ENCODE assay signal across 24 cellular contexts in genomic region chr1:19922015-19922688, GRCh38. TPM values are rescaled to one million over a fixed set of nuclear protein-coding genes. Genes with fewer than 3 reads are reported as not detected.
DNase-seq lines count a peak whose midpoint lies in the region; ATAC-seq and TF ChIP-seq lines count a peak whose summit lies in the region.
"Had no signal": no experiment of that assay in that cellular context is flagged by ENCODE, and none has a peak within 500 bp of the region (broad histone marks: within the 10 kb centered on the region; RNA-seq: fewer than 3 reads in every experiment).

No MANE protein-coding gene starts in this region.

- CTCF ChIA-PET in Calu3 (lab: Charles Lee): no interaction called here

- WGBS in endodermal cell (ENCODE audit: insufficient coverage in 1 of 2, insufficient read length in 1 of 2), 2 experiments: 78 to 90% methylated on average over 4 to 17 of the region's 17 CpGs
- 24 to 38% methylated on average over 8 to 17 of the region's 17 CpGs for WGBS in body of pancreas, 2 donors

- intact Hi-C loops in Calu3 (cut with micrococcal nuclease; ENCODE audit: unreplicated experiment): no loop called here
- intact Hi-C loops in body of pancreas (cut with DNase I): no loop called here

- peaks cover 49% of the 10 kb centered on the region for H3K4me1 Mint-ChIP-seq in Calu3 (ENCODE audit: low read depth, unreplicated experiment)
- peaks cover 2% of the 10 kb centered on the region for H3K4me1 Mint-ChIP-seq in endodermal cell

- H3K36me3 Mint-ChIP-seq in Calu3 (ENCODE audit: insufficient read depth, unreplicated experiment) (peaks cover 12% of the 10 kb centered on the region), endodermal cell (ENCODE audit: low read depth) (no peaks in the 10 kb centered on the region)
- H3K36me3 Mint-ChIP-seq: CD8-positive, alpha-beta memory T cell; T-cell had no signal

- H3K27me3 ChIP-seq in endodermal cell (ENCODE audit: control insufficient read depth, insufficient read depth, low read length, poor library complexity, severe bottlenecking): no peaks in the 10 kb centered on the region
- H3K27me3 ChIP-seq in body of pancreas: no peaks in the 10 kb centered on the region
- H3K27me3 ChIP-seq: MG63 had no signal

- H3K27me3 Mint-ChIP-seq in Calu3 (ENCODE audit: unreplicated experiment) (no peaks in the 10 kb centered on the region), endodermal cell (ENCODE audit: insufficient read depth) (peaks cover 4% of the 10 kb centered on the region)

- no peak overlapping the region for H3K9ac ChIP-seq in endodermal cell (ENCODE audit: extremely low read depth, low read length, poor library complexity, severe bottlenecking)
- H3K9ac ChIP-seq: KMS-11, SK-N-SH had no signal

- H3K36me3 ChIP-seq in endodermal cell (ENCODE audit: control insufficient read depth, insufficient read depth, low read length) (no peaks in the 10 kb centered on the region), body of pancreas (replicated peaks in 1 of 2; ENCODE audit: insufficient read depth in 1 of 2, low read depth in 2 of 2) (no peaks in the 10 kb centered on the region)
- H3K36me3 ChIP-seq: MG63 had no signal

- DNase-seq in CMK (ENCODE audit: low read depth): peak; percentile 22
- DNase-seq in Calu3: no peak
- DNase-seq in NCI-H2196 treated with DMSO at 0.1 percent for 48 hours (lab: John Stamatoyannopoulos, UW; ENCODE audit: unreplicated experiment): peak; percentile 30
- DNase-seq in endodermal cell: peak; percentile 53
- DNase-seq in body of pancreas: no peak
- DNase-seq in midbrain (lab: John Stamatoyannopoulos, UW): no peak
- DNase-seq: ACHN; C1 segment of cervical spinal cord; CD8-positive, alpha-beta memory T cell; DMS 273 treated with DMSO at 0.1 percent for 48 hours; EL; GOT3; MG63; NCI-H1048; NCI-H446 treated with DMSO at 0.1 percent for 48 hours; NCI-H748 treated with DMSO at 0.1 percent for 48 hours; OCI-M1; SK-N-SH; T-cell had no signal

- TF ChIP-seq CTCF in Calu3 (IDR thresholded peaks at IDR 0.05; ENCODE audit: unreplicated experiment) (no peak), endodermal cell (conservative IDR thresholded peaks at IDR 0.05) (peak; percentile 11), body of pancreas (IDR thresholded peaks at IDR 0.05) (no peak)

- H3K27ac Mint-ChIP-seq in Calu3 (ENCODE audit: unreplicated experiment) (peak overlapping the region; percentile 63), endodermal cell (no peak overlapping the region)
- H3K27ac Mint-ChIP-seq: CD8-positive, alpha-beta memory T cell; T-cell had no signal

- H3K4me3 ChIP-seq in endodermal cell (ENCODE audit: low read length) (no peak overlapping the region), body of pancreas (no peak overlapping the region)
- H3K4me3 ChIP-seq: GM12878, MG63 had no signal

- H3K9me3 Mint-ChIP-seq in Calu3 (ENCODE audit: low read depth, unreplicated experiment): no peaks in the 10 kb centered on the region
- H3K9me3 Mint-ChIP-seq in endodermal cell: peaks cover 7% of the 10 kb centered on the region
- H3K9me3 Mint-ChIP-seq: CD8-positive, alpha-beta memory T cell; T-cell had no signal

- H3K9me3 ChIP-seq in endodermal cell (ENCODE audit: control insufficient read depth, low read length) (no peaks in the 10 kb centered on the region), body of pancreas (no peaks in the 10 kb centered on the region)
- H3K9me3 ChIP-seq: MG63, SK-N-SH had no signal

- no TSS peak for BruUV-seq in Calu3 (replicated peaks; lab: Mats Ljungman, UMichigan)

- ATAC-seq in GM21360 (IDR thresholded peaks at IDR 0.05; ENCODE audit: unreplicated experiment): no peak
- no peak for ATAC-seq in body of pancreas
- ATAC-seq in HG02938 (IDR thresholded peaks at IDR 0.05; ENCODE audit: unreplicated experiment): no peak
- ATAC-seq: GM12878, T-cell had no signal

- H3K27ac ChIP-seq in endodermal cell (ENCODE audit: low read depth, low read length) (no peak overlapping the region), body of pancreas (no peak overlapping the region)
- H3K27ac ChIP-seq: KMS-11 had no signal

- H3K4me1 ChIP-seq in endodermal cell (ENCODE audit: control insufficient read depth, insufficient read depth, low read length) (no peaks in the 10 kb centered on the region), body of pancreas (no peaks in the 10 kb centered on the region)

- no peak overlapping the region for H3K4me3 Mint-ChIP-seq in Calu3 (ENCODE audit: low read depth, unreplicated experiment)
- H3K4me3 Mint-ChIP-seq in endodermal cell: no peak overlapping the region
- H3K4me3 Mint-ChIP-seq: T-cell had no signal

- no peak for TF ChIP-seq POLR2A in body of pancreas (IDR thresholded peaks at IDR 0.05)

RNA-seq across cellular contexts. Expression of gene PLA2G2E, which starts 1.3 kb away (rescaled TPM):
- total RNA-seq in Calu3 (2022): not detected in 2 replicates
- not detected for total RNA-seq in endodermal cell
- not detected for polyA plus RNA-seq in endodermal cell (2013, experiment 1 of 2)
- polyA plus RNA-seq in endodermal cell (2013, experiment 2 of 2): not detected
- total RNA-seq in body of pancreas: not detected
- total RNA-seq: CD8-positive, alpha-beta memory T cell; GM12878; RPMI7951; T-cell had no signal
- polyA plus RNA-seq: CD8-positive, alpha-beta memory T cell; GM12878; SK-N-SH had no signal

RNA-seq across cellular contexts. Expression of gene OTUD3, which starts 40.0 kb away (rescaled TPM):
- total RNA-seq in Calu3 (2022) (7.4 and 14.7 TPM in 2 replicates), endodermal cell (10 to 100 TPM; 14.5 to 25.0 TPM), body of pancreas (1 to 10 TPM; 3.6 to 4.9 TPM)
- polyA plus RNA-seq in endodermal cell (2013, experiment 1 of 2): 11.9 TPM
- 11.5 TPM for polyA plus RNA-seq in endodermal cell (2013, experiment 2 of 2)

RNA-seq across cellular contexts. Expression of gene PLA2G2A, which starts 57.3 kb away (rescaled TPM):
- total RNA-seq in Calu3 (2022) (not detected in 2 replicates), endodermal cell (1 to 10 TPM in 1 of 2 donors, not detected in 1; 1.0 TPM), body of pancreas (10 to 100 TPM in 1 of 2 donors, 1 to 10 TPM in 1; 9.3 to 57.7 TPM)
- not detected for polyA plus RNA-seq in endodermal cell (2013, experiment 1 of 2)
- polyA plus RNA-seq in endodermal cell (2013, experiment 2 of 2): not detected
- total RNA-seq: CD8-positive, alpha-beta memory T cell; RPMI7951; T-cell had no signal
- polyA plus RNA-seq: CD8-positive, alpha-beta memory T cell; GM12878; SK-N-SH had no signal

Comparison
In these comparisons a context has a peak if more than half of its experiments do, and no peak if none do; other contexts are left out.
1. DNase-seq: peak in CMK (single experiment), NCI-H2196 treated with DMSO at 0.1 percent for 48 hours (single experiment) and endodermal cell (single experiment); none in Calu3 (single experiment), body of pancreas (0 of 4) and midbrain (single experiment).
2. RNA of gene PLA2G2A, which starts 57.3 kb away (total RNA-seq): 9.3 to 57.7 TPM in body of pancreas; 1.0 TPM in endodermal cell and not detected in Calu3; every median in the first group is over 4 times any median in the second.